ENCODE assay signal across 8 cellular contexts in genomic region chr12:121352053-121353018, GRCh38. TPM values are rescaled to one million over a fixed set of nuclear protein-coding genes. Genes with fewer than 3 reads are reported as not detected.
DNase-seq lines count a peak whose midpoint lies in the region; ATAC-seq and TF ChIP-seq lines count a peak whose summit lies in the region.

A gene with protein sequence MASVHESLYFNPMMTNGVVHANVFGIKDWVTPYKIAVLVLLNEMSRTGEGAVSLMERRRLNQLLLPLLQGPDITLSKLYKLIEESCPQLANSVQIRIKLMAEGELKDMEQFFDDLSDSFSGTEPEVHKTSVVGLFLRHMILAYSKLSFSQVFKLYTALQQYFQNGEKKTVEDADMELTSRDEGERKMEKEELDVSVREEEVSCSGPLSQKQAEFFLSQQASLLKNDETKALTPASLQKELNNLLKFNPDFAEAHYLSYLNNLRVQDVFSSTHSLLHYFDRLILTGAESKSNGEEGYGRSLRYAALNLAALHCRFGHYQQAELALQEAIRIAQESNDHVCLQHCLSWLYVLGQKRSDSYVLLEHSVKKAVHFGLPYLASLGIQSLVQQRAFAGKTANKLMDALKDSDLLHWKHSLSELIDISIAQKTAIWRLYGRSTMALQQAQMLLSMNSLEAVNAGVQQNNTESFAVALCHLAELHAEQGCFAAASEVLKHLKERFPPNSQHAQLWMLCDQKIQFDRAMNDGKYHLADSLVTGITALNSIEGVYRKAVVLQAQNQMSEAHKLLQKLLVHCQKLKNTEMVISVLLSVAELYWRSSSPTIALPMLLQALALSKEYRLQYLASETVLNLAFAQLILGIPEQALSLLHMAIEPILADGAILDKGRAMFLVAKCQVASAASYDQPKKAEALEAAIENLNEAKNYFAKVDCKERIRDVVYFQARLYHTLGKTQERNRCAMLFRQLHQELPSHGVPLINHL (minus strand): TSS chr12:121352411. CDS start chr12:121352340, 71 bp downstream.

- TF ChIP-seq CTCF in RWPE2 (IDR thresholded peaks at IDR 0.05; ENCODE audit: poor library complexity, severe bottlenecking) (no peak), fibroblast of mammary gland (conservative IDR thresholded peaks at IDR 0.05; ENCODE audit: control insufficient read depth, insufficient read depth, low read depth, low read length) (no peak)

- peak; percentile 99 for DNase-seq in EL
- peak; percentile 99 for DNase-seq in H4 (ENCODE audit: low spot score)
- DNase-seq in LoVo (ENCODE audit: low spot score): peak; percentile 100
- DNase-seq in RWPE2 (ENCODE audit: low spot score): peak; percentile 94
- peak; percentile 92 for DNase-seq in activated T-helper 2 cell treated with anti-CD3 and anti-CD28 coated beads, Interferon-gamma antibody, Interleukin-2, Interleukin-4, amounts not matched to agents 10 μg/mL and 5 μg/mL and 100 μg/mL, durations not matched to agents 14 hours and 24 hours and 36 hours (ENCODE audit: low spot score)
- DNase-seq in fibroblast of mammary gland (ENCODE audit: low read depth): peak; percentile 99
- DNase-seq in naive thymus-derived CD8-positive, alpha-beta T cell: peak; percentile 65 to 94 (median 88)
- peak; percentile 79 to 89 (median 86) for DNase-seq in stimulated activated naive CD4-positive, alpha-beta T cell (lab: John Stamatoyannopoulos, UW)

- no peaks in the 10 kb centered on the region for H3K9me3 Mint-ChIP-seq in activated T-helper 2 cell treated with anti-CD3 and anti-CD28 coated beads, Interferon-gamma antibody, Interleukin-2, Interleukin-4, amounts not matched to agents 10 μg/mL and 5 μg/mL and 100 μg/mL, durations not matched to agents 14 hours and 24 hours and 36 hours
- no peaks in the 10 kb centered on the region for H3K9me3 Mint-ChIP-seq in naive thymus-derived CD8-positive, alpha-beta T cell

- peaks cover 18% of the 10 kb centered on the region for H3K4me1 Mint-ChIP-seq in activated T-helper 2 cell treated with anti-CD3 and anti-CD28 coated beads, Interferon-gamma antibody, Interleukin-2, Interleukin-4, amounts not matched to agents 10 μg/mL and 5 μg/mL and 100 μg/mL, durations not matched to agents 14 hours and 24 hours and 36 hours (ENCODE audit: low read depth)
- H3K4me1 Mint-ChIP-seq in naive thymus-derived CD8-positive, alpha-beta T cell: peaks cover 13 to 48% (median 44%) of the 10 kb centered on the region in 4 donors

- peak; percentile 98 for ATAC-seq in RWPE2 (ENCODE audit: low read depth)
- peak; percentile 97 for ATAC-seq in naive thymus-derived CD8-positive, alpha-beta T cell

- peak within 1 kb of the TSS; percentile 95 for H3K4me3 Mint-ChIP-seq in activated T-helper 2 cell treated with anti-CD3 and anti-CD28 coated beads, Interferon-gamma antibody, Interleukin-2, Interleukin-4, amounts not matched to agents 10 μg/mL and 5 μg/mL and 100 μg/mL, durations not matched to agents 14 hours and 24 hours and 36 hours (ENCODE audit: low read depth)
- peak within 1 kb of the TSS; percentile 87 to 100 (median 98) for H3K4me3 Mint-ChIP-seq in naive thymus-derived CD8-positive, alpha-beta T cell

- peak within 1 kb of the TSS; percentile 40 for H3K27ac ChIP-seq in RWPE2 (ENCODE audit: poor library complexity, severe bottlenecking)

- POLR2A ChIA-PET in naive thymus-derived CD8-positive, alpha-beta T cell (lab: Charles Lee): interaction anchor here (0.6 to 2.0 kb wide), 9 partner anchors 13 to 899 kb away, joined by 3 to 36 read pairs (median 3); partner anchors contain the start of genes CAMKK2 and RNF34

- H3K27ac Mint-ChIP-seq in activated T-helper 2 cell treated with anti-CD3 and anti-CD28 coated beads, Interferon-gamma antibody, Interleukin-2, Interleukin-4, amounts not matched to agents 10 μg/mL and 5 μg/mL and 100 μg/mL, durations not matched to agents 14 hours and 24 hours and 36 hours: peak within 1 kb of the TSS; percentile 97
- H3K27ac Mint-ChIP-seq in naive thymus-derived CD8-positive, alpha-beta T cell: peak within 1 kb of the TSS; percentile 92 to 99 (median 97)

- H3K4me3 ChIP-seq in RWPE2 (ENCODE audit: severe bottlenecking) (peak within 1 kb of the TSS; percentile 76), fibroblast of mammary gland (ENCODE audit: control insufficient read depth, low read depth, low read length) (peak within 1 kb of the TSS; percentile 98)

- intact Hi-C loops in activated T-helper 2 cell treated with anti-CD3 and anti-CD28 coated beads, Interferon-gamma antibody, Interleukin-2, Interleukin-4, amounts not matched to agents 10 μg/mL and 5 μg/mL and 100 μg/mL, durations not matched to agents 14 hours and 24 hours and 36 hours (cut with micrococcal nuclease): loop anchor here (1.0 to 5.0 kb wide), 3 partner anchors 48 to 275 kb away; partner anchors contain the start of genes ORAI1 and RNF34

- peaks cover 3% of the 10 kb centered on the region for H3K27me3 Mint-ChIP-seq in activated T-helper 2 cell treated with anti-CD3 and anti-CD28 coated beads, Interferon-gamma antibody, Interleukin-2, Interleukin-4, amounts not matched to agents 10 μg/mL and 5 μg/mL and 100 μg/mL, durations not matched to agents 14 hours and 24 hours and 36 hours (ENCODE audit: low read depth)
- H3K27me3 Mint-ChIP-seq in naive thymus-derived CD8-positive, alpha-beta T cell: peaks cover 0 to 2% (median 0%) of the 10 kb centered on the region in 5 donors

- no peaks in the 10 kb centered on the region for H3K4me1 ChIP-seq in RWPE2 (ENCODE audit: insufficient read depth, poor library complexity, severe bottlenecking)

- H3K36me3 Mint-ChIP-seq in activated T-helper 2 cell treated with anti-CD3 and anti-CD28 coated beads, Interferon-gamma antibody, Interleukin-2, Interleukin-4, amounts not matched to agents 10 μg/mL and 5 μg/mL and 100 μg/mL, durations not matched to agents 14 hours and 24 hours and 36 hours (ENCODE audit: low read depth): peaks cover 18% of the 10 kb centered on the region
- peaks cover 0 to 12% (median 0%) of the 10 kb centered on the region in 3 donors for H3K36me3 Mint-ChIP-seq in naive thymus-derived CD8-positive, alpha-beta T cell

- H3K27me3 ChIP-seq in RWPE2 (ENCODE audit: insufficient read depth, poor library complexity, severe bottlenecking): no peaks in the 10 kb centered on the region

- no peaks in the 10 kb centered on the region for H3K9me3 ChIP-seq in RWPE2 (ENCODE audit: severe bottlenecking)

- H3K36me3 ChIP-seq in RWPE2 (ENCODE audit: low read depth): peaks cover 19% of the 10 kb centered on the region

RNA-seq across cellular contexts. Expression of the gene that starts here (rescaled TPM):
- total RNA-seq in H4 (2014; rRNA removed; shearing (Covaris generic)): 128 and 134 TPM in 2 replicates
- total RNA-seq in activated T-helper 2 cell treated with anti-CD3 and anti-CD28 coated beads, Interferon-gamma antibody, Interleukin-2, Interleukin-4, amounts not matched to agents 10 μg/mL and 5 μg/mL and 100 μg/mL, durations not matched to agents 14 hours and 24 hours and 36 hours: 132 and 135 TPM in 2 replicates
- total RNA-seq in naive thymus-derived CD8-positive, alpha-beta T cell: 100 to 1,000 TPM; 133 to 148 TPM
- polyA plus RNA-seq in naive thymus-derived CD8-positive, alpha-beta T cell: 100 to 1,000 TPM in 2 of 3 donors, 10 to 100 TPM in 1; 91.2 to 150 (median 135) TPM

Comparison
In these comparisons a context has a peak if more than half of its experiments do, and no peak if none do; other contexts are left out.
1. Peak in every context shown above with its lines: DNase-seq, ATAC-seq, H3K4me3 ChIP-seq and H3K27ac ChIP-seq.